9 cellular contexts compared by ENCODE assay signal in genomic region chr10:34723746-34724145, GRCh38.
DNase-seq lines count a peak whose midpoint lies in the region; ATAC-seq, FAIRE-seq and TF ChIP-seq lines count a peak whose summit lies in the region.
"Had no signal": no experiment of that assay in that cellular context is flagged by ENCODE, and none has a peak within 500 bp of the region (broad histone marks: within the 10 kb centered on the region; RNA-seq: fewer than 3 reads in every experiment).

No MANE protein-coding gene starts in this region.

- H3K9me3 ChIP-seq in OCI-LY7 (ENCODE audit: low read length) (no peaks in the 10 kb centered on the region), esophagus squamous epithelium (no peaks in the 10 kb centered on the region), ovary (no peaks in the 10 kb centered on the region)
- no peaks in the 10 kb centered on the region for H3K9me3 ChIP-seq in naive thymus-derived CD4-positive, alpha-beta T cell (ENCODE audit: control insufficient read depth in 2 of 3, low read length in 3 of 3)
- no peaks in the 10 kb centered on the region for H3K9me3 ChIP-seq in CD8-positive, alpha-beta T cell (ENCODE audit: low read length)

- H3K4me3 ChIP-seq in OCI-LY7 (ENCODE audit: low read depth, low read length, poor library complexity, severe bottlenecking) (no peak overlapping the region), esophagus squamous epithelium (peak overlapping the region in 1 of 4 donors; percentile 27), ovary (no peak overlapping the region)
- H3K4me3 ChIP-seq in naive thymus-derived CD4-positive, alpha-beta T cell (ENCODE audit: low read length), result no peak overlapping the region
- no peak overlapping the region for H3K4me3 ChIP-seq in CD8-positive, alpha-beta T cell (ENCODE audit: low read depth, low read length)

- POLR2A ChIA-PET in OCI-LY7 (lab: Charles Lee), result interaction anchor here (0.6 to 1.1 kb wide), 3 partner anchors 10 to 376 kb away, joined by 3 read pairs; no protein-coding TSS in a partner anchor
- POLR2A ChIA-PET in naive thymus-derived CD4-positive, alpha-beta T cell (lab: Charles Lee), result no interaction called here
- POLR2A ChIA-PET in CD8-positive, alpha-beta T cell (lab: Charles Lee), result no interaction called here

- H3K27me3 ChIP-seq in esophagus squamous epithelium (no peaks in the 10 kb centered on the region), ovary (no peaks in the 10 kb centered on the region)
- H3K27me3 ChIP-seq in naive thymus-derived CD4-positive, alpha-beta T cell (ENCODE audit: control insufficient read depth in 2 of 2, insufficient read depth in 2 of 2, low read length in 2 of 2), result no peaks in the 10 kb centered on the region
- no peaks in the 10 kb centered on the region for H3K27me3 ChIP-seq in CD8-positive, alpha-beta T cell (ENCODE audit: insufficient read depth, low read length)

- H3K27ac ChIP-seq in OCI-LY7 (ENCODE audit: low read depth, low read length, poor library complexity, severe bottlenecking), result no peak overlapping the region
- peak overlapping the region in 3 of 4 donors; percentile 36 to 51 (median 39) for H3K27ac ChIP-seq in esophagus squamous epithelium
- H3K27ac ChIP-seq in ovary, result no peak overlapping the region
- no peak overlapping the region for H3K27ac ChIP-seq in naive thymus-derived CD4-positive, alpha-beta T cell (ENCODE audit: low read depth, low read length)
- no peak overlapping the region for H3K27ac ChIP-seq in CD8-positive, alpha-beta T cell (ENCODE audit: low read depth, low read length)

- H3K4me1 Mint-ChIP-seq in naive thymus-derived CD4-positive, alpha-beta T cell, result peaks cover 0 to 4% (median 0%) of the 10 kb centered on the region in 7 donors
- H3K4me1 Mint-ChIP-seq in CD8-positive, alpha-beta T cell (ENCODE audit: low read depth), result no peaks in the 10 kb centered on the region

- TF ChIP-seq CTCF in OCI-LY7 (conservative IDR thresholded peaks at IDR 0.05; ENCODE audit: low read length) (0 out of 2 replicates have a peak, but pooled peaks have one; percentile 33), esophagus squamous epithelium (IDR thresholded peaks at IDR 0.05) (peak in 5 of 6 experiments; percentile 45 to 75 (median 58)), ovary (IDR thresholded peaks at IDR 0.05) (peak; percentile 31 to 52 (median 46))
- TF ChIP-seq CTCF in CD8-positive, alpha-beta T cell (IDR thresholded peaks at IDR 0.05), result no peak

- TF ChIP-seq EP300 in ovary (IDR thresholded peaks at IDR 0.05), result no peak

- H3K27me3 Mint-ChIP-seq in naive thymus-derived CD4-positive, alpha-beta T cell, result peaks cover 0 to 7% (median 5%) of the 10 kb centered on the region in 5 donors
- H3K27me3 Mint-ChIP-seq in CD8-positive, alpha-beta T cell (ENCODE audit: low read depth), result no peaks in the 10 kb centered on the region
- H3K27me3 Mint-ChIP-seq: activated B cell treated with CpG ODN at 0.5 μM for 24 hours had no signal

- H3K4me1 ChIP-seq in OCI-LY7 (ENCODE audit: insufficient read depth, low read length, poor library complexity, severe bottlenecking) (no peaks in the 10 kb centered on the region), esophagus squamous epithelium (peaks cover 21 to 100% (median 42%) of the 10 kb centered on the region in 3 donors), ovary (ENCODE audit: insufficient read depth) (peaks cover 15% of the 10 kb centered on the region)
- H3K4me1 ChIP-seq in naive thymus-derived CD4-positive, alpha-beta T cell (ENCODE audit: control insufficient read depth in 2 of 2, insufficient read depth in 2 of 2, low read length in 2 of 2), result no peaks in the 10 kb centered on the region
- H3K4me1 ChIP-seq in CD8-positive, alpha-beta T cell (ENCODE audit: insufficient read depth, low read length), result no peaks in the 10 kb centered on the region

- intact Hi-C loops in OCI-LY7 (cut with micrococcal nuclease; ENCODE audit: unreplicated experiment), result no loop called here
- intact Hi-C loops in esophagus squamous epithelium (cut with DNase I), result loop anchor here (10.0 kb wide), 1 partner anchor 91 kb away; the partner anchor contains the start of gene PARD3
- intact Hi-C loops in ovary (cut with DNase I), result loop anchor here in 1 of 4 donors (10.0 kb wide), 1 partner anchor 301 kb away; no protein-coding TSS in a partner anchor
- intact Hi-C loops in naive thymus-derived CD4-positive, alpha-beta T cell (cut with micrococcal nuclease), result no loop called here
- intact Hi-C loops in CD8-positive, alpha-beta T cell (cut with DNase I, micrococcal nuclease), result no loop called here

- H3K9me2 ChIP-seq in OCI-LY7 (ENCODE audit: insufficient read depth, low read length), result no peaks in the 10 kb centered on the region

- CTCF ChIA-PET in OCI-LY7 (lab: Charles Lee; ENCODE audit: unreplicated experiment), result interaction anchor here (1.5 kb wide), 1 partner anchor 9 kb away, joined by 3 read pairs; no protein-coding TSS in a partner anchor
- CTCF ChIA-PET in naive thymus-derived CD4-positive, alpha-beta T cell (lab: Charles Lee), result interaction anchor here (0.7 kb wide), 1 partner anchor 12 kb away, joined by 3 read pairs; no protein-coding TSS in a partner anchor
- CTCF ChIA-PET in CD8-positive, alpha-beta T cell (lab: Charles Lee), result no interaction called here

- FAIRE-seq in G401.6 (lab: Jason Lieb, UNC), result peak; percentile 74

- H3K27ac Mint-ChIP-seq in naive thymus-derived CD4-positive, alpha-beta T cell, result no peak overlapping the region
- H3K27ac Mint-ChIP-seq in CD8-positive, alpha-beta T cell, result no peak overlapping the region
- H3K27ac Mint-ChIP-seq: activated B cell treated with CpG ODN at 0.5 μM for 24 hours had no signal

- H3K4me2 ChIP-seq in OCI-LY7 (ENCODE audit: low read length), result no peak overlapping the region

- H3K9me3 Mint-ChIP-seq in naive thymus-derived CD4-positive, alpha-beta T cell, result peaks cover 0 to 2% (median 0%) of the 10 kb centered on the region in 11 donors
- no peaks in the 10 kb centered on the region for H3K9me3 Mint-ChIP-seq in CD8-positive, alpha-beta T cell
- H3K9me3 Mint-ChIP-seq: activated B cell treated with CpG ODN at 0.5 μM for 24 hours had no signal

- TF ChIP-seq POLR2A in esophagus squamous epithelium (IDR thresholded peaks at IDR 0.05), result no peak
- TF ChIP-seq POLR2A in ovary (IDR thresholded peaks at IDR 0.05), result no peak

- no peaks in the 10 kb centered on the region for H3K36me3 Mint-ChIP-seq in naive thymus-derived CD4-positive, alpha-beta T cell
- no peaks in the 10 kb centered on the region for H3K36me3 Mint-ChIP-seq in CD8-positive, alpha-beta T cell

- ATAC-seq in naive thymus-derived CD4-positive, alpha-beta T cell, result no peak
- ATAC-seq in CD8-positive, alpha-beta T cell, result no peak

- H3K36me3 ChIP-seq in OCI-LY7 (ENCODE audit: insufficient read depth, low read length), result no peaks in the 10 kb centered on the region
- no peaks in the 10 kb centered on the region for H3K36me3 ChIP-seq in esophagus squamous epithelium
- H3K36me3 ChIP-seq in ovary, result no peaks in the 10 kb centered on the region
- no peaks in the 10 kb centered on the region for H3K36me3 ChIP-seq in naive thymus-derived CD4-positive, alpha-beta T cell (ENCODE audit: control insufficient read depth in 2 of 3, insufficient read depth in 3 of 3, low read length in 3 of 3)
- no peaks in the 10 kb centered on the region for H3K36me3 ChIP-seq in CD8-positive, alpha-beta T cell (ENCODE audit: insufficient read depth, low read length)

- no peak overlapping the region for H3K4me3 Mint-ChIP-seq in naive thymus-derived CD4-positive, alpha-beta T cell
- no peak overlapping the region for H3K4me3 Mint-ChIP-seq in CD8-positive, alpha-beta T cell
- H3K4me3 Mint-ChIP-seq: activated B cell treated with CpG ODN at 0.5 μM for 24 hours had no signal

- no peaks in the 10 kb centered on the region for H4K20me1 ChIP-seq in OCI-LY7 (ENCODE audit: insufficient read depth, low read length)

- no peaks in the 10 kb centered on the region for H3K79me2 ChIP-seq in OCI-LY7 (ENCODE audit: insufficient read depth, low read depth, low read length)

- DNase-seq in HCEC 1CT, result peak; percentile 65
- DNase-seq in OCI-LY7 (ENCODE audit: low spot score), result no peak
- DNase-seq in esophagus squamous epithelium (lab: John Stamatoyannopoulos, UW), result no peak
- DNase-seq in ovary, result peak in 4 of 5 donors; percentile 31 to 54 (median 46)
- no peak for DNase-seq in naive thymus-derived CD4-positive, alpha-beta T cell
- no peak for DNase-seq in germinal center (ENCODE audit: low spot score)
- no peak for DNase-seq in CD8-positive, alpha-beta T cell
- DNase-seq: activated B cell treated with CpG ODN at 0.5 μM for 24 hours had no signal

- BruUV-seq in OCI-LY7 (replicated peaks; lab: Mats Ljungman, UMichigan), result no TSS peak

- H2AFZ ChIP-seq in OCI-LY7 (ENCODE audit: low read length), result no peak overlapping the region

- WGBS in esophagus squamous epithelium, 2 donors, result 15 to 39% methylated on average over 5 to 9 of the region's 9 CpGs
- WGBS in ovary, 3 donors, result 37 to 47% (median 38%) methylated on average over 9 of the region's 9 CpGs

Comparison
In these comparisons a context has a peak if more than half of its experiments do, and no peak if none do; other contexts are left out.
1. DNase-seq: peak in HCEC 1CT (single experiment) and ovary (4 of 5); none in OCI-LY7 (single experiment), esophagus squamous epithelium (single experiment), naive thymus-derived CD4-positive, alpha-beta T cell (0 of 9), germinal center (single experiment) and CD8-positive, alpha-beta T cell (0 of 7).
2. H3K27ac ChIP-seq: peak in esophagus squamous epithelium (3 of 4); none in OCI-LY7 (single experiment), ovary (0 of 2), naive thymus-derived CD4-positive, alpha-beta T cell (single experiment) and CD8-positive, alpha-beta T cell (single experiment).